17 cellular contexts compared by ENCODE assay signal in the genomic region with DNA sequence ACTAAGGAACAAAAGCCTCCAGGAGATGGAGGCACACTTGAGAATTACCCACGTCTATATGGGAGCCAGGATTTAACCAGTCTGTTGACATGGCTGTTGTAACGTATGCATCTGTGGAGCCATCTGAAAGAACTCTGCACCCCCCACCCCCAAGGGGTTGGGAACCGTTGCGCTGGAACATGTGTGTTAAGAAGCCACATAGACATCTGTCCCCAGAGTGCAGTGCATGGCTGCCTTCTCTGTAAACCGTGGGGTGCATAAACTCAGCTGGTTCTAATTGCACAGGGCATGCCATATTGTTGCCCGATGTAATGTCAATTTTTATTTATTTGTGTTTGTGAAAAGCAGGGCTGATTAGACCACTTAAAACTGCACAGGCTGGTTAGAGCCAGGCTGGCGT.
A peak's percentile ranks its signal among the peaks of the same experiment; 100 is the strongest.
DNase-seq lines count a peak whose midpoint lies in the region; ATAC-seq, FAIRE-seq and TF ChIP-seq lines count a peak whose summit lies in the region.
"Had no signal": no experiment of that assay in that cellular context is flagged by ENCODE, and none has a peak within 500 bp of the region (broad histone marks: within the 10 kb centered on the region; RNA-seq: fewer than 3 reads in every experiment).

No MANE protein-coding gene starts in this region.

- FAIRE-seq in bronchial epithelial cell (lab: Jason Lieb, UNC), result peak; percentile 47
- FAIRE-seq: GM12878, RCC 7860 had no signal

- no peak for TF ChIP-seq EP300 in upper lobe of left lung (IDR thresholded peaks at IDR 0.05)

- no peak for ATAC-seq in upper lobe of left lung (ENCODE audit: low FRiP score in 2 of 2)
- ATAC-seq: activated CD8-positive, alpha-beta T cell treated with anti-CD3 and anti-CD28 coated beads, Interleukin-2, amount 10 ng/mL, durations not matched to agents 7 days and 5 days; GM12878; natural killer cell; right lobe of liver had no signal

- DNase-seq in DMS 273 (lab: John Stamatoyannopoulos, UW; ENCODE audit: unreplicated experiment) (peak; percentile 57), DMS 273 treated with DMSO at 0.1 percent for 48 hours (lab: John Stamatoyannopoulos, UW) (no peak), NCI-H2107 treated with DMSO at 0.1 percent for 48 hours (lab: John Stamatoyannopoulos, UW; ENCODE audit: unreplicated experiment) (peak; percentile 98), bronchial epithelial cell (ENCODE audit: low read depth) (no peak), retina (peak; percentile 56), upper lobe of left lung (no peak), NCI-H510A treated with DMSO at 0.1 percent for 48 hours (lab: John Stamatoyannopoulos, UW) (no peak), activated gamma-delta T cell (lab: John Stamatoyannopoulos, UW) (no peak)
- DNase-seq: activated CD8-positive, alpha-beta T cell treated with anti-CD3 and anti-CD28 coated beads, Interleukin-2, amount 10 ng/mL, durations not matched to agents 7 days and 5 days; lower lobe of right lung; natural killer cell; NCI-H446 treated with DMSO at 0.1 percent for 48 hours; right lobe of liver; WERI-Rb-1 had no signal

- no peak overlapping the region for H3K27ac ChIP-seq in upper lobe of left lung
- H3K27ac ChIP-seq: 22Rv1, lower lobe of right lung, right lobe of liver, WERI-Rb-1 had no signal

- H3K27me3 ChIP-seq in bronchial epithelial cell (ENCODE audit: control insufficient read depth, insufficient read depth, low read length), result no peaks in the 10 kb centered on the region
- H3K27me3 ChIP-seq in upper lobe of left lung, result no peaks in the 10 kb centered on the region
- H3K27me3 ChIP-seq: right lobe of liver had no signal

- no peak for TF ChIP-seq POLR2A in upper lobe of left lung (IDR thresholded peaks at IDR 0.05)

- peaks cover 0 to 10% (median 4%) of the 10 kb centered on the region in 4 donors for H3K4me1 ChIP-seq in upper lobe of left lung

- no peak overlapping the region for H3K4me3 ChIP-seq in bronchial epithelial cell (ENCODE audit: low read depth, low read length)
- no peak overlapping the region for H3K4me3 ChIP-seq in upper lobe of left lung
- H3K4me3 ChIP-seq: GM12878, lower lobe of right lung, right lobe of liver had no signal

- TF ChIP-seq CTCF in bronchial epithelial cell (IDR thresholded peaks at IDR 0.05; ENCODE audit: insufficient read depth, low read length, severe bottlenecking) (no peak), upper lobe of left lung (IDR thresholded peaks at IDR 0.05) (no peak)

- H3K36me3 ChIP-seq in bronchial epithelial cell (ENCODE audit: control insufficient read depth, insufficient read depth, low read length), result no peaks in the 10 kb centered on the region
- no peaks in the 10 kb centered on the region for H3K36me3 ChIP-seq in upper lobe of left lung
- H3K36me3 ChIP-seq: lower lobe of right lung, right lobe of liver, WERI-Rb-1 had no signal

- 71 to 78% methylated on average over 7 of the region's 7 CpGs for WGBS in upper lobe of left lung, 2 donors

- H3K9me3 ChIP-seq in upper lobe of left lung, result no peaks in the 10 kb centered on the region
- H3K9me3 ChIP-seq: lower lobe of right lung, right lobe of liver had no signal

Comparison
In these comparisons a context has a peak if more than half of its experiments do, and no peak if none do; other contexts are left out.
1. DNase-seq: peak in DMS 273 (single experiment), NCI-H2107 treated with DMSO at 0.1 percent for 48 hours (single experiment) and retina (single experiment); none in DMS 273 treated with DMSO at 0.1 percent for 48 hours (single experiment), bronchial epithelial cell (single experiment), upper lobe of left lung (0 of 2), NCI-H510A treated with DMSO at 0.1 percent for 48 hours (single experiment) and activated gamma-delta T cell (single experiment).